In genomic region chr17:58970966-58971575, GRCh38 we compare ENCODE assay signal across 18 cellular contexts.
DNase-seq lines count a peak whose midpoint lies in the region; ATAC-seq and TF ChIP-seq lines count a peak whose summit lies in the region.
"Had no signal": no experiment of that assay in that cellular context is flagged by ENCODE, and none has a peak within 500 bp of the region (broad histone marks: within the 10 kb centered on the region; RNA-seq: fewer than 3 reads in every experiment).

No MANE protein-coding gene starts in this region.

- no peaks in the 10 kb centered on the region for H3K4me1 ChIP-seq in naive thymus-derived CD4-positive, alpha-beta T cell (ENCODE audit: control insufficient read depth in 2 of 2, insufficient read depth in 2 of 2, low read length in 2 of 2)
- H3K4me1 ChIP-seq in BE2C, result peaks cover 9% of the 10 kb centered on the region
- H3K4me1 ChIP-seq: body of pancreas, uterus had no signal

- no peak overlapping the region for H3K27ac Mint-ChIP-seq in naive thymus-derived CD4-positive, alpha-beta T cell
- H3K27ac Mint-ChIP-seq: activated naive CD4-positive, alpha-beta T cell treated with anti-CD3 and anti-CD28 coated beads, Interleukin-2, amount 50 U/mL, for 24 hours; progenitor cell of endocrine pancreas had no signal

- H3K4me3 Mint-ChIP-seq in naive thymus-derived CD4-positive, alpha-beta T cell, result no peak overlapping the region
- H3K4me3 Mint-ChIP-seq: activated naive CD4-positive, alpha-beta T cell treated with anti-CD3 and anti-CD28 coated beads, Interleukin-2, amount 50 U/mL, for 24 hours; CD4-positive, alpha-beta memory T cell; naive B cell had no signal

- H3K27me3 Mint-ChIP-seq in naive thymus-derived CD4-positive, alpha-beta T cell, result peaks cover 0 to 9% (median 0%) of the 10 kb centered on the region in 5 donors
- H3K27me3 Mint-ChIP-seq: activated naive CD4-positive, alpha-beta T cell treated with anti-CD3 and anti-CD28 coated beads, Interleukin-2, amount 50 U/mL, for 24 hours; CD4-positive, alpha-beta memory T cell; naive B cell; progenitor cell of endocrine pancreas had no signal

- TF ChIP-seq CTCF in GM10248 (IDR thresholded peaks at IDR 0.05; ENCODE audit: control extremely low read depth, extremely low read depth, low read depth, missing control alignments) (no peak), BE2C (IDR thresholded peaks at IDR 0.05; ENCODE audit: low read depth, low read length) (no peak)

- CTCF ChIA-PET in GM10248 (lab: Yijun Ruan, JAX), result interaction anchor here (2.7 kb wide), 1 partner anchor 11 kb away, joined by 10 read pairs; no protein-coding TSS in a partner anchor
- CTCF ChIA-PET in naive thymus-derived CD4-positive, alpha-beta T cell (lab: Charles Lee), result interaction anchor here (0.6 kb wide), 1 partner anchor 80 kb away, joined by 3 read pairs; no protein-coding TSS in a partner anchor

- intact Hi-C loops in naive thymus-derived CD4-positive, alpha-beta T cell (cut with micrococcal nuclease), result no loop called here

- DNase-seq in AG08395 (ENCODE audit: low spot score), result peak; percentile 16
- peak; percentile 7 for DNase-seq in GM04504 (ENCODE audit: low read depth)
- peak; percentile 71 for DNase-seq in SK-MEL-5 (ENCODE audit: low read depth, low spot score)
- peak; percentile 71 for DNase-seq in foreskin melanocyte
- DNase-seq in GM10248 (ENCODE audit: extremely low spot score), result no peak
- DNase-seq in naive thymus-derived CD4-positive, alpha-beta T cell, result no peak
- no peak for DNase-seq in NK-92 (lab: John Stamatoyannopoulos, UW; ENCODE audit: unreplicated experiment)
- DNase-seq in BE2C, result no peak
- DNase-seq: body of pancreas; CD4-positive, alpha-beta memory T cell; naive B cell; NCI-H1436; stimulated activated CD4-positive, alpha-beta T cell treated with anti-CD3 and anti-CD28 coated beads, Interleukin-4, amount 100 ng/mL, for 24 hours; T1000; uterus had no signal

- H3K27ac ChIP-seq in naive thymus-derived CD4-positive, alpha-beta T cell (ENCODE audit: low read depth, low read length), result no peak overlapping the region
- H3K27ac ChIP-seq: body of pancreas, coronary artery, uterus had no signal

- peaks cover 0 to 3% (median 0%) of the 10 kb centered on the region in 5 donors for H3K36me3 Mint-ChIP-seq in naive thymus-derived CD4-positive, alpha-beta T cell
- H3K36me3 Mint-ChIP-seq: naive B cell had no signal

- peaks cover 0 to 8% (median 5%) of the 10 kb centered on the region in 7 donors for H3K4me1 Mint-ChIP-seq in naive thymus-derived CD4-positive, alpha-beta T cell

- in situ Hi-C loops in SK-MEL-5 (cut with HindIII; ENCODE audit: low pct_unique_long_range_greater_than_20kb, low sequenced_read_pairs), result no loop called here

- POLR2A ChIA-PET in GM10248 (lab: Yijun Ruan, JAX), result interaction anchor here (0.6 kb wide), 1 partner anchor 312 kb away, joined by 4 read pairs; no protein-coding TSS in a partner anchor
- POLR2A ChIA-PET in naive thymus-derived CD4-positive, alpha-beta T cell (lab: Charles Lee), result interaction anchor here (0.6 kb wide), 1 partner anchor 220 kb away, joined by 3 read pairs; no protein-coding TSS in a partner anchor

- no peaks in the 10 kb centered on the region for H3K9me3 ChIP-seq in naive thymus-derived CD4-positive, alpha-beta T cell (ENCODE audit: control insufficient read depth in 2 of 3, low read length in 3 of 3)
- no peaks in the 10 kb centered on the region for H3K9me3 ChIP-seq in BE2C
- H3K9me3 ChIP-seq: body of pancreas, uterus had no signal

- no peaks in the 10 kb centered on the region for H3K27me3 ChIP-seq in naive thymus-derived CD4-positive, alpha-beta T cell (ENCODE audit: control insufficient read depth in 2 of 2, insufficient read depth in 2 of 2, low read length in 2 of 2)
- H3K27me3 ChIP-seq in BE2C, result no peaks in the 10 kb centered on the region
- H3K27me3 ChIP-seq: body of pancreas, uterus had no signal

- no peaks in the 10 kb centered on the region for H3K36me3 ChIP-seq in naive thymus-derived CD4-positive, alpha-beta T cell (ENCODE audit: control insufficient read depth in 2 of 3, insufficient read depth in 3 of 3, low read length in 3 of 3)
- no peaks in the 10 kb centered on the region; the same call in 1 of the 2 replicates for H3K36me3 ChIP-seq in BE2C
- H3K36me3 ChIP-seq: uterus had no signal

- no peak for ATAC-seq in naive thymus-derived CD4-positive, alpha-beta T cell
- ATAC-seq: body of pancreas had no signal

- no peak overlapping the region for H3K4me3 ChIP-seq in naive thymus-derived CD4-positive, alpha-beta T cell (ENCODE audit: low read length)
- H3K4me3 ChIP-seq in BE2C (ENCODE audit: low read depth, low read length), result no peak overlapping the region
- H3K4me3 ChIP-seq: body of pancreas, coronary artery, uterus had no signal

- no peaks in the 10 kb centered on the region for H3K9me3 Mint-ChIP-seq in naive thymus-derived CD4-positive, alpha-beta T cell
- H3K9me3 Mint-ChIP-seq: activated naive CD4-positive, alpha-beta T cell treated with anti-CD3 and anti-CD28 coated beads, Interleukin-2, amount 50 U/mL, for 24 hours; CD4-positive, alpha-beta memory T cell; naive B cell had no signal

Comparison
In these comparisons a context has a peak if more than half of its experiments do, and no peak if none do; other contexts are left out.
1. DNase-seq: peak in AG08395 (single experiment), GM04504 (single experiment), SK-MEL-5 (single experiment) and foreskin melanocyte (single experiment); none in GM10248 (single experiment), naive thymus-derived CD4-positive, alpha-beta T cell (0 of 9), NK-92 (single experiment) and BE2C (single experiment).